ENCODE assay signal across 33 cellular contexts in genomic region chr5:181124526-181124925, GRCh38. TPM values are rescaled to one million over a fixed set of nuclear protein-coding genes. Genes with fewer than 3 reads are reported as not detected.
"Had no signal": no experiment of that assay in that cellular context is flagged by ENCODE, and none has a peak within 500 bp of the region (broad histone marks: within the 10 kb centered on the region; RNA-seq: fewer than 3 reads in every experiment).

No MANE protein-coding gene starts in this region.

- ATAC-seq: naive thymus-derived CD8-positive, alpha-beta T cell; natural killer cell treated with Interleukin-12 subunit alpha and Interleukin-12 subunit beta and Interleukin-15 and Interleukin-18, amount 100 ng/mL, for 72 hours; psoas muscle; right cardiac atrium; right lobe of liver; stimulated activated memory B cell treated with anti-CD40 and anti-IgM and Interleukin-4, amounts not matched to agents 10 μg/mL and 1 μg/mL and 100 μg/mL, for 72 hours; stimulated activated naive CD8-positive, alpha-beta T cell treated with anti-CD3 and anti-CD28 coated beads, Interleukin-15, amount 100 ng/mL, for 72 hours; stimulated activated naive CD8-positive, alpha-beta T cell treated with anti-CD3 and anti-CD28 coated beads, Interleukin-15, Interleukin-2, amounts not matched to agents 100 U/mL and 50 U/mL, for 24 hours; upper lobe of right lung had no signal

- H3K4me1 Mint-ChIP-seq: neural crest cell; stimulated activated naive CD8-positive, alpha-beta T cell treated with anti-CD3 and anti-CD28 coated beads, Interleukin-15, amount 100 ng/mL, for 72 hours had no signal

- H3K36me3 Mint-ChIP-seq: naive B cell; natural killer cell treated with Interleukin-12 subunit alpha and Interleukin-12 subunit beta and Interleukin-15 and Interleukin-18, amount 100 ng/mL, for 72 hours; stimulated activated memory B cell treated with anti-CD40 and anti-IgM and Interleukin-4, amounts not matched to agents 10 μg/mL and 1 μg/mL and 100 μg/mL, for 72 hours; type B pancreatic cell had no signal

- H3K4me3 Mint-ChIP-seq: naive thymus-derived CD8-positive, alpha-beta T cell; natural killer cell treated with Interleukin-12 subunit alpha and Interleukin-12 subunit beta and Interleukin-15 and Interleukin-18, amount 100 ng/mL, for 72 hours; nephron progenitor cell; neural crest cell; stimulated activated memory B cell treated with anti-CD40 and anti-IgM and Interleukin-4, amounts not matched to agents 10 μg/mL and 1 μg/mL and 100 μg/mL, for 72 hours; stimulated activated naive CD8-positive, alpha-beta T cell treated with anti-CD3 and anti-CD28 coated beads, Interleukin-15, amount 100 ng/mL, for 72 hours; type B pancreatic cell had no signal

- H3K27ac Mint-ChIP-seq: natural killer cell treated with Interleukin-12 subunit alpha and Interleukin-12 subunit beta and Interleukin-15 and Interleukin-18, amount 100 ng/mL, for 72 hours; nephron progenitor cell; progenitor cell of endocrine pancreas; stimulated activated memory B cell treated with anti-CD40 and anti-IgM and Interleukin-4, amounts not matched to agents 10 μg/mL and 1 μg/mL and 100 μg/mL, for 72 hours; stimulated activated naive CD8-positive, alpha-beta T cell treated with anti-CD3 and anti-CD28 coated beads, Interleukin-15, amount 100 ng/mL, for 72 hours; type B pancreatic cell had no signal

- H3K9me3 Mint-ChIP-seq: natural killer cell treated with Interleukin-12 subunit alpha and Interleukin-12 subunit beta and Interleukin-15 and Interleukin-18, amount 100 ng/mL, for 72 hours; nephron progenitor cell; neural crest cell; type B pancreatic cell had no signal

- DNase-seq: naive B cell; naive thymus-derived CD8-positive, alpha-beta T cell; nephron progenitor cell; nucleus accumbens; ovary; posterior cingulate gyrus; psoas muscle; right cardiac atrium; right lobe of liver; spleen; stimulated activated CD4-positive, alpha-beta T cell treated with anti-CD3 and anti-CD28 coated beads, Interleukin-12 subunit alpha, Interleukin-12 subunit beta, amount 100 ng/mL, for 4 hours; stimulated activated CD4-positive, alpha-beta T cell treated with anti-CD3 and anti-CD28 coated beads, Interleukin-1b, Interleukin-23, amount 100 ng/mL, for 48 hours; stimulated activated CD4-positive, alpha-beta T cell treated with anti-CD3 and anti-CD28 coated beads, Interleukin-4, amount 100 ng/mL, for 1 hour; stimulated activated CD4-positive, alpha-beta T cell treated with anti-CD3 and anti-CD28 coated beads, Interleukin-4, amount 100 ng/mL, for 4 hours; stimulated activated CD8-positive, alpha-beta memory T cell treated with anti-CD3 and anti-CD28 coated beads, Interleukin-4, amount 100 ng/mL, for 48 hours; stimulated activated naive CD4-positive, alpha-beta T cell; stimulated activated naive CD8-positive, alpha-beta T cell treated with anti-CD3 and anti-CD28 coated beads, Interleukin-15, amount 100 ng/mL, for 72 hours; stimulated activated naive CD8-positive, alpha-beta T cell treated with anti-CD3 and anti-CD28 coated beads, Interleukin-15, Interleukin-2, amounts not matched to agents 100 U/mL and 50 U/mL, for 24 hours; substantia nigra; testis; transverse colon had no signal

RNA-seq across cellular contexts. Expression of gene OR2V1, which starts 6.4 kb away (rescaled TPM):
- total RNA-seq: naive thymus-derived CD8-positive, alpha-beta T cell; natural killer cell treated with Interleukin-12 subunit alpha and Interleukin-12 subunit beta and Interleukin-15 and Interleukin-18, amount 100 ng/mL, for 72 hours; neural crest cell; omental fat pad; ovary; progenitor cell of endocrine pancreas; psoas muscle; renal cortical epithelial cell; right cardiac atrium; right lobe of liver; smooth muscle cell; spleen; suprapubic skin; testis; transverse colon; upper lobe of right lung; urinary bladder; vagina had no signal

RNA-seq across cellular contexts. Expression of gene OR2V2, which starts 22.9 kb away (rescaled TPM):
- total RNA-seq: naive thymus-derived CD8-positive, alpha-beta T cell; natural killer cell treated with Interleukin-12 subunit alpha and Interleukin-12 subunit beta and Interleukin-15 and Interleukin-18, amount 100 ng/mL, for 72 hours; neural crest cell; omental fat pad; progenitor cell of endocrine pancreas; psoas muscle; renal cortical epithelial cell; right cardiac atrium; right lobe of liver; smooth muscle cell; spleen; suprapubic skin; testis; transverse colon; upper lobe of right lung; urinary bladder; vagina had no signal
